Comparison of ENCODE assay signal across 19 cellular contexts in the genomic region with DNA sequence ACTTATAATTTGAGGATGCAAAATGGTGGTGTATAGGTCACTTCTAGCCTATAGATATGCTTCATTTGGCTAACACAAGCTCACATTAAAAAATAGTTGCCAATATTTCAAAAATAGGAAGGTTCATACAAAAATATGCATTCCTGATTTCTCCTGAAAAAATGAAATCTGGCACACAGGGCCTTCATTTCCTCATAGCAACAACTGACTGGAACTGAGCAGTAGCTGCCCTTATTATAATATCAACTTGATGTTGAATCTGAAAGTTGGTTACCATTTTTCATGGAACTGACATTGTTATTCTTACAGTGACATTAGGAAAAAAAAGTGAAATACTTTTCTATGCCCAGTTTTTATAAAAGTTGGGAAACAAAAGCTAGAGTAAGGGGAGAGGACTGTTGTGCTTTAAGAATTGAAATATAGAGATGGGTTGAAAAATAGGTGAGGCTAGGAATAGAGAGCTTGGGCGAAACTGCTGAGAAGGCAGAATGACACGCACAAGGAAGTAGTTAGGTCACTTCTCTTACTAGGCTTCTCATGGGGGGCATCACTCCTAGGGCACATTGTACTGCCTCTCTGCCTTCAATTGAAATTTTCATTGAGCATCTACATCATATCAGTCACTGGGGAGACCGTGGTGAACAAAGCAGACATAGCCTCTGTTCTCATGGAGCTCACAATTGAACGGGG. TPM values are rescaled to one million over a fixed set of nuclear protein-coding genes. Genes with fewer than 3 reads are reported as not detected.
DNase-seq lines count a peak whose midpoint lies in the region; ATAC-seq, FAIRE-seq and TF ChIP-seq lines count a peak whose summit lies in the region.
"Had no signal": no experiment of that assay in that cellular context is flagged by ENCODE, and none has a peak within 500 bp of the region (broad histone marks: within the 10 kb centered on the region; RNA-seq: fewer than 3 reads in every experiment).

No MANE protein-coding gene starts in this region.

- peaks cover 0 to 5% of the 10 kb centered on the region in 2 donors for H3K27me3 Mint-ChIP-seq in T-cell
- H3K27me3 Mint-ChIP-seq: progenitor cell of endocrine pancreas had no signal

- H3K4me1 ChIP-seq in A549 (peaks cover 21% of the 10 kb centered on the region), PC-3 (ENCODE audit: insufficient read depth, low read length) (peaks cover 23% of the 10 kb centered on the region), endothelial cell of umbilical vein (ENCODE audit: control insufficient read depth, extremely low read depth, insufficient read depth, low read length) (peaks cover 29% of the 10 kb centered on the region), osteoblast (ENCODE audit: insufficient read depth, low read length) (peaks cover 15% of the 10 kb centered on the region), Karpas-422 (ENCODE audit: low read length) (peaks cover 10% of the 10 kb centered on the region)

- H3K27me3 ChIP-seq in PC-3 (ENCODE audit: low read length) (no peaks in the 10 kb centered on the region), endothelial cell of umbilical vein (ENCODE audit: control insufficient read depth in 2 of 2, insufficient read depth in 2 of 2, low read length in 2 of 2) (no peaks in the 10 kb centered on the region), osteoblast (ENCODE audit: insufficient read depth, low read length) (no peaks in the 10 kb centered on the region), Karpas-422 (ENCODE audit: low read length) (no peaks in the 10 kb centered on the region)

- H3K9me3 Mint-ChIP-seq in T-cell = no peaks in the 10 kb centered on the region

- no peaks in the 10 kb centered on the region for H3K36me3 ChIP-seq in PC-3 (ENCODE audit: low read depth, low read length)
- no peaks in the 10 kb centered on the region for H3K36me3 ChIP-seq in endothelial cell of umbilical vein (ENCODE audit: control insufficient read depth in 2 of 2, extremely low read depth in 1 of 2, insufficient read depth in 2 of 2, low read length in 2 of 2)
- no peaks in the 10 kb centered on the region for H3K36me3 ChIP-seq in osteoblast (ENCODE audit: insufficient read depth, low read length)
- H3K36me3 ChIP-seq in Karpas-422 (ENCODE audit: insufficient read depth, low read length) = no peaks in the 10 kb centered on the region
- H3K36me3 ChIP-seq: WERI-Rb-1 had no signal

- no peaks in the 10 kb centered on the region for H3K36me3 Mint-ChIP-seq in T-cell

- H4K20me1 ChIP-seq in PC-3 (ENCODE audit: low read length) = no peaks in the 10 kb centered on the region
- H4K20me1 ChIP-seq in endothelial cell of umbilical vein (replicated peaks; ENCODE audit: control insufficient read depth, extremely low read depth, insufficient read depth, low read length) = no peaks in the 10 kb centered on the region
- H4K20me1 ChIP-seq in osteoblast (ENCODE audit: insufficient read depth, low read length) = no peaks in the 10 kb centered on the region
- no peaks in the 10 kb centered on the region for H4K20me1 ChIP-seq in Karpas-422 (ENCODE audit: insufficient read depth, low read depth, low read length)

- dilution Hi-C loops in endothelial cell of umbilical vein (cut with MboI; ENCODE audit: extremely low pct_ligation_motif_present, low sequenced_read_pairs) = no loop called here

- no peak overlapping the region for H3K27ac Mint-ChIP-seq in T-cell
- H3K27ac Mint-ChIP-seq: nephron; progenitor cell of endocrine pancreas; T-helper 1 cell treated with Interleukin-12 subunit alpha and Interleukin-12 subunit beta and Interleukin-4 antibody, amounts not matched to agents 30 μg/mL and 1 μg/mL, for 36 hours had no signal

- H3K4me3 ChIP-seq in A549 = no peak overlapping the region
- H3K4me3 ChIP-seq in PC-3 (ENCODE audit: low read length) = no peak overlapping the region
- no peak overlapping the region for H3K4me3 ChIP-seq in endothelial cell of umbilical vein (replicated peaks in 1 of 3; ENCODE audit: insufficient read depth in 1 of 3, low read depth in 1 of 3, low read length in 3 of 3)
- H3K4me3 ChIP-seq in osteoblast (ENCODE audit: insufficient read depth, low read length) = no peak overlapping the region
- no peak overlapping the region for H3K4me3 ChIP-seq in Karpas-422 (ENCODE audit: low read length)

- H2AFZ ChIP-seq in PC-3 (ENCODE audit: low read length) = peak overlapping the region; percentile 64
- no peak overlapping the region for H2AFZ ChIP-seq in endothelial cell of umbilical vein (ENCODE audit: low read depth, low read length)
- no peak overlapping the region for H2AFZ ChIP-seq in osteoblast (ENCODE audit: low read length)
- H2AFZ ChIP-seq in Karpas-422 (ENCODE audit: low read length) = no peak overlapping the region

- no peak for FAIRE-seq in A549 (lab: Jason Lieb, UNC)
- FAIRE-seq in endothelial cell of umbilical vein (lab: Jason Lieb, UNC) = no peak
- FAIRE-seq: islet of Langerhans had no signal

- H3K4me1 Mint-ChIP-seq in T-cell = peaks cover 0 to 5% (median 2%) of the 10 kb centered on the region in 3 donors
- H3K4me1 Mint-ChIP-seq: nephron had no signal

- peak overlapping the region; percentile 37 for H3K4me2 ChIP-seq in A549
- H3K4me2 ChIP-seq in PC-3 (ENCODE audit: low read length) = peak overlapping the region; percentile 62
- H3K4me2 ChIP-seq in endothelial cell of umbilical vein (ENCODE audit: insufficient read depth, low read length) = peak overlapping the region; percentile 24
- H3K4me2 ChIP-seq in osteoblast (ENCODE audit: insufficient read depth, low read length) = no peak overlapping the region
- no peak overlapping the region for H3K4me2 ChIP-seq in Karpas-422 (ENCODE audit: low read depth, low read length, poor library complexity, severe bottlenecking)

- WGBS in A549 (ENCODE audit: missing lambda C conversion rate) = 87% methylated on average over 4 of the region's 4 CpGs

- TF ChIP-seq CTCF in A549 (IDR thresholded peaks at IDR 0.05) = no peak
- TF ChIP-seq CTCF in PC-3 (conservative IDR thresholded peaks at IDR 0.05; ENCODE audit: low read depth, low read length) = no peak
- TF ChIP-seq CTCF in endothelial cell of umbilical vein (IDR thresholded peaks at IDR 0.05; ENCODE audit: extremely low read depth in 1 of 2, insufficient read depth in 1 of 2, low read depth in 1 of 2, low read length in 2 of 2) = no peak
- no peak for TF ChIP-seq CTCF in osteoblast (IDR thresholded peaks at IDR 0.05; ENCODE audit: extremely low read depth, low read depth, low read length)
- no peak for TF ChIP-seq CTCF in omental fat pad (IDR thresholded peaks at IDR 0.05)

- POLR2A ChIA-PET in A549 (lab: Yijun Ruan, JAX) = no interaction called here
- POLR2A ChIA-PET in PC-3 (lab: Charles Lee; ENCODE audit: unreplicated experiment) = interaction anchor here (0.6 kb wide), 1 partner anchor 39 kb away, joined by 3 read pairs; no protein-coding TSS in a partner anchor
- POLR2A ChIA-PET in endothelial cell of umbilical vein (lab: Charles Lee) = interaction anchor here (1.6 kb wide), 1 partner anchor 96 kb away, joined by 4 read pairs; no protein-coding TSS in a partner anchor
- POLR2A ChIA-PET in T-cell (lab: Charles Lee) = no interaction called here

- TF ChIP-seq RAD21 in A549 (conservative IDR thresholded peaks at IDR 0.05 in 1 of 2, IDR thresholded peaks at IDR 0.05 in 1 of 2) = no peak

- CTCF ChIA-PET in A549 (lab: Yijun Ruan, JAX) (interaction anchor here (0.9 kb wide), 1 partner anchor 8 kb away, joined by 3 read pairs; no protein-coding TSS in a partner anchor), PC-3 (lab: Charles Lee) (no interaction called here), endothelial cell of umbilical vein (lab: Charles Lee) (interaction anchor here (1.2 to 1.6 kb wide), 2 partner anchors 9 to 187 kb away, joined by 3 to 7 read pairs; no protein-coding TSS in a partner anchor), T-cell (lab: Charles Lee) (interaction anchor here (0.6 kb wide), 2 partner anchors 60 to 1064 kb away, joined by 3 to 5 read pairs; no protein-coding TSS in a partner anchor)

- H3K9ac ChIP-seq in PC-3 (ENCODE audit: low read length) = peak overlapping the region; percentile 46
- H3K9ac ChIP-seq in endothelial cell of umbilical vein (replicated peaks; ENCODE audit: extremely low read depth, insufficient read depth, low read length) = peak overlapping the region; percentile 47
- no peak overlapping the region for H3K9ac ChIP-seq in Karpas-422 (ENCODE audit: low read length)

- no peaks in the 10 kb centered on the region for H3F3A ChIP-seq in PC-3 (ENCODE audit: low read length, unreplicated experiment)

- no peaks in the 10 kb centered on the region for H3K9me1 ChIP-seq in endothelial cell of umbilical vein (replicated peaks; ENCODE audit: control insufficient read depth, extremely low read depth, insufficient read depth, low read length)

- H3K79me2 ChIP-seq in PC-3 (ENCODE audit: low read length) (no peaks in the 10 kb centered on the region), endothelial cell of umbilical vein (ENCODE audit: control insufficient read depth, insufficient read depth, low read length) (no peaks in the 10 kb centered on the region), osteoblast (ENCODE audit: insufficient read depth, low read length) (no peaks in the 10 kb centered on the region), Karpas-422 (ENCODE audit: low read length) (no peaks in the 10 kb centered on the region)

- H3K27ac ChIP-seq in A549 (peak overlapping the region; percentile 69 to 81), PC-3 (ENCODE audit: low read length) (peak overlapping the region; percentile 98), endothelial cell of umbilical vein (ENCODE audit: insufficient read depth, low read depth, low read length) (peak overlapping the region; percentile 94), osteoblast (ENCODE audit: low read depth, low read length) (peak overlapping the region; percentile 85), Karpas-422 (ENCODE audit: low read length) (no peak overlapping the region)
- H3K27ac ChIP-seq: WERI-Rb-1 had no signal

- no TSS peak for BruUV-seq in PC-3 (replicated peaks; lab: Mats Ljungman, UMichigan)
- no TSS peak for BruUV-seq in endothelial cell of umbilical vein (replicated peaks; lab: Mats Ljungman, UMichigan)

- H3K9me3 ChIP-seq in A549 (no peaks in the 10 kb centered on the region), PC-3 (ENCODE audit: low read length) (no peaks in the 10 kb centered on the region), endothelial cell of umbilical vein (replicated peaks; ENCODE audit: control insufficient read depth, insufficient read depth, low read length) (no peaks in the 10 kb centered on the region), osteoblast (ENCODE audit: low read depth, low read length) (no peaks in the 10 kb centered on the region), Karpas-422 (ENCODE audit: low read length) (no peaks in the 10 kb centered on the region)

- H3K9me2 ChIP-seq in PC-3 (replicated peaks; ENCODE audit: low read length) (no peaks in the 10 kb centered on the region), Karpas-422 (replicated peaks; ENCODE audit: insufficient read depth, low read length) (no peaks in the 10 kb centered on the region)

- intact Hi-C loops in PC-3 (cut with micrococcal nuclease) = no loop called here
- intact Hi-C loops in endothelial cell of umbilical vein (cut with micrococcal nuclease) = loop anchor here (1.0 to 5.0 kb wide), 5 partner anchors 43 to 112 kb away; a partner anchor contains a TSS

- ATAC-seq in A549 (peak in 1 of 2 experiments; percentile 25; a peak in 2 of 6 replicates), PC-3 (no peak), T-cell (replicated peaks in 1 of 4) (no peak), omental fat pad (ENCODE audit: low FRiP score) (no peak)

- no peak for TF ChIP-seq EP300 in A549 (IDR thresholded peaks at IDR 0.05)

- no peak for TF ChIP-seq POLR2A in A549 (IDR thresholded peaks at IDR 0.05; ENCODE audit: low read length)
- no peak for TF ChIP-seq POLR2A in endothelial cell of umbilical vein (IDR thresholded peaks at IDR 0.05; ENCODE audit: low read depth, low read length)

- DNase-seq in A549 (ENCODE audit: low read depth in 1 of 2, low spot score in 1 of 2) (no peak), PC-3 (no peak), endothelial cell of umbilical vein (ENCODE audit: low read depth, low spot score) (no peak), osteoblast (ENCODE audit: insufficient read length, low spot score, missing footprints) (no peak), NCI-H748 (lab: John Stamatoyannopoulos, UW; ENCODE audit: unreplicated experiment) (no peak), T-cell (no peak), omental fat pad (ENCODE audit: low spot score) (no peak), Karpas-422 (no peak)
- DNase-seq: activated CD4-positive, alpha-beta T cell treated with anti-CD3 and anti-CD28 coated beads, Interleukin-2, amount 50 U/mL, for 48 hours; activated naive CD4-positive, alpha-beta T cell; cortex of kidney; NCI-H146; NCI-H446; SHP77 treated with DMSO at 0.1 percent for 48 hours; WERI-Rb-1 had no signal

- no peak overlapping the region for H3K4me3 Mint-ChIP-seq in T-cell
- H3K4me3 Mint-ChIP-seq: nephron; T-helper 1 cell treated with Interleukin-12 subunit alpha and Interleukin-12 subunit beta and Interleukin-4 antibody, amounts not matched to agents 30 μg/mL and 1 μg/mL, for 36 hours had no signal

RNA-seq across cellular contexts. Expression of a gene that starts 43.1 kb away (rescaled TPM):
- polyA plus RNA-seq in A549 (2011; rRNA removed) = 46.0 and 49.6 TPM in 2 replicates
- polyA plus RNA-seq in A549 (2012; cell fraction: cytosol; rRNA removed) = 14.9 and 19.1 TPM in 2 replicates
- polyA plus RNA-seq in A549 (2012; cell fraction: nucleus; rRNA removed) = 14.4 and 16.9 TPM in 2 replicates
- 35.9 to 42.8 TPM (median 38.4 TPM) in 3 replicates for polyA plus RNA-seq in A549 (2017; fragmentation: RNase III; extraction: RNeasy Plus Mini Kit Qiagen cat#74134 plus additional on column Dnase treatment)
- 5.9 and 9.4 TPM in 2 replicates for polyA minus RNA-seq in A549 (2011; rRNA and poly(A)+ RNA removed)
- total RNA-seq in PC-3 (2014; rRNA removed) = 33.3 and 37.2 TPM in 2 replicates
- 32.9 and 34.6 TPM in 2 replicates for total RNA-seq in endothelial cell of umbilical vein
- 21.7 and 28.6 TPM in 2 replicates for polyA plus RNA-seq in endothelial cell of umbilical vein
- 39.8 and 40.6 TPM in 2 replicates for polyA plus RNA-seq in endothelial cell of umbilical vein (2011; cell fraction: cytosol; rRNA removed)
- polyA plus RNA-seq in endothelial cell of umbilical vein (2011; cell fraction: nucleus; rRNA removed) = 21.0 and 29.0 TPM in 2 replicates
- polyA plus RNA-seq in endothelial cell of umbilical vein (2012) = 42.1 and 54.2 TPM in 2 replicates
- polyA minus RNA-seq in endothelial cell of umbilical vein = 16.7 and 19.6 TPM in 2 replicates
- polyA minus RNA-seq in endothelial cell of umbilical vein (2011; cell fraction: cytosol; rRNA and poly(A)+ RNA removed) = 5.7 TPM
- polyA minus RNA-seq in endothelial cell of umbilical vein (2011; cell fraction: nucleus; rRNA and poly(A)+ RNA removed) = 5.0 and 9.9 TPM in 2 replicates
- total RNA-seq in osteoblast = 33.6 and 36.9 TPM in 2 replicates
- total RNA-seq in T-cell = 10 to 100 TPM in 3 of 5 donors, 1 to 10 TPM in 2; 6.6 to 18.5 (median 14.8) TPM
- 10 to 100 TPM; 20.8 to 37.1 (median 27.3) TPM for total RNA-seq in omental fat pad
- total RNA-seq in Karpas-422 (2014; rRNA removed; shearing (Covaris generic); ENCODE audit: low replicate concordance) = 20.7 and 25.8 TPM in 2 replicates

Comparison
In these comparisons a context has a peak if more than half of its experiments do, and no peak if none do; other contexts are left out.
1. H3K4me2 ChIP-seq: peak in A549 (single experiment), PC-3 (single experiment) and endothelial cell of umbilical vein (single experiment); none in osteoblast (single experiment) and Karpas-422 (single experiment).
2. POLR2A ChIA-PET loops: an anchor here in PC-3 (0.6 kb wide) and endothelial cell of umbilical vein (1.6 kb wide); none called in A549 and T-cell.